Comparison of ENCODE assay signal across 17 cellular contexts in genomic region chr7:82700739-82701138, GRCh38.
A peak's percentile ranks its signal among the peaks of the same experiment; 100 is the strongest.
DNase-seq lines count a peak whose midpoint lies in the region; ATAC-seq and TF ChIP-seq lines count a peak whose summit lies in the region.
"Had no signal": no experiment of that assay in that cellular context is flagged by ENCODE, and none has a peak within 500 bp of the region (broad histone marks: within the 10 kb centered on the region; RNA-seq: fewer than 3 reads in every experiment).

No MANE protein-coding gene starts in this region.

- intact Hi-C loops in activated CD8-positive, alpha-beta T cell treated with anti-CD3 and anti-CD28 coated beads for 36 hours (cut with micrococcal nuclease) = no loop called here

- no peak for ATAC-seq in activated CD8-positive, alpha-beta T cell treated with anti-CD3 and anti-CD28 coated beads for 36 hours
- ATAC-seq: activated T-helper 17 cell treated with anti-CD3 and anti-CD28 coated beads, Interleukin-2, amount 50 U/mL, for 72 hours; effector memory CD8-positive, alpha-beta T cell; sciatic nerve had no signal

- no peaks in the 10 kb centered on the region for H3K4me1 Mint-ChIP-seq in activated CD8-positive, alpha-beta T cell treated with anti-CD3 and anti-CD28 coated beads for 36 hours (ENCODE audit: low read depth)
- H3K4me1 Mint-ChIP-seq: activated T-helper 17 cell treated with anti-CD3 and anti-CD28 coated beads, Interleukin-2, amount 50 U/mL, for 72 hours had no signal

- peaks cover 35% of the 10 kb centered on the region for H3K4me1 ChIP-seq in BE2C
- H3K4me1 ChIP-seq: adrenal gland had no signal

- H3K27ac Mint-ChIP-seq in activated CD8-positive, alpha-beta T cell treated with anti-CD3 and anti-CD28 coated beads for 36 hours = no peak overlapping the region
- H3K27ac Mint-ChIP-seq: activated T-helper 17 cell treated with anti-CD3 and anti-CD28 coated beads, Interleukin-2, amount 50 U/mL, for 72 hours; effector memory CD8-positive, alpha-beta T cell had no signal

- CTCF ChIA-PET in activated CD8-positive, alpha-beta T cell treated with anti-CD3 and anti-CD28 coated beads for 36 hours (lab: Charles Lee) = interaction anchor here (1.4 kb wide), 1 partner anchor 32 kb away, joined by 3 read pairs; no protein-coding TSS in a partner anchor

- no peaks in the 10 kb centered on the region for H3K9me3 ChIP-seq in BE2C

- H3K27me3 Mint-ChIP-seq in activated CD8-positive, alpha-beta T cell treated with anti-CD3 and anti-CD28 coated beads for 36 hours = no peaks in the 10 kb centered on the region
- H3K27me3 Mint-ChIP-seq: activated T-helper 17 cell treated with anti-CD3 and anti-CD28 coated beads, Interleukin-2, amount 50 U/mL, for 72 hours; effector memory CD8-positive, alpha-beta T cell had no signal

- no peak overlapping the region for H3K4me3 ChIP-seq in BE2C (ENCODE audit: low read depth, low read length)
- H3K4me3 ChIP-seq: adrenal gland, MG63 had no signal

- POLR2A ChIA-PET in activated CD8-positive, alpha-beta T cell treated with anti-CD3 and anti-CD28 coated beads for 36 hours (lab: Charles Lee) = no interaction called here

- no peaks in the 10 kb centered on the region for H3K36me3 Mint-ChIP-seq in activated CD8-positive, alpha-beta T cell treated with anti-CD3 and anti-CD28 coated beads for 36 hours (ENCODE audit: low read depth)

- H3K36me3 ChIP-seq in BE2C = no peaks in the 10 kb centered on the region
- H3K36me3 ChIP-seq: adrenal gland, MG63 had no signal

- in situ Hi-C loops in G401 (cut with HindIII; ENCODE audit: low sequenced_read_pairs) = no loop called here

- H3K4me3 Mint-ChIP-seq in activated CD8-positive, alpha-beta T cell treated with anti-CD3 and anti-CD28 coated beads for 36 hours = no peak overlapping the region
- H3K4me3 Mint-ChIP-seq: activated T-helper 17 cell treated with anti-CD3 and anti-CD28 coated beads, Interleukin-2, amount 50 U/mL, for 72 hours; effector memory CD8-positive, alpha-beta T cell had no signal

- TF ChIP-seq CTCF in BE2C (IDR thresholded peaks at IDR 0.05; ENCODE audit: low read depth, low read length) = no peak
- TF ChIP-seq CTCF in activated CD8-positive, alpha-beta T cell treated with anti-CD3 and anti-CD28 coated beads for 36 hours (IDR thresholded peaks at IDR 0.05) = no peak

- DNase-seq in BE2C = peak; percentile 43
- peak; percentile 36 for DNase-seq in G401 (ENCODE audit: low spot score)
- DNase-seq in NCI-H446 treated with DMSO at 0.1 percent for 48 hours (lab: John Stamatoyannopoulos, UW) = peak; percentile 54
- DNase-seq in fibroblast of gingiva (ENCODE audit: low read depth) = peak; percentile 10
- no peak for DNase-seq in activated CD4-positive, alpha-beta T cell treated with anti-CD3 and anti-CD28 coated beads, Interleukin-2, amount 50 U/mL, for 1 hour
- no peak for DNase-seq in activated CD8-positive, alpha-beta T cell treated with anti-CD3 and anti-CD28 coated beads for 36 hours
- no peak for DNase-seq in medulla oblongata (ENCODE audit: extremely low spot score)
- DNase-seq: adrenal gland; central memory CD4-positive, alpha-beta T cell; effector memory CD8-positive, alpha-beta T cell; MG63; NCI-H526; occipital lobe; stimulated activated CD4-positive, alpha-beta T cell treated with anti-CD3 and anti-CD28 coated beads, Interleukin-2, amount 100 ng/mL, for 48 hours; T-helper 1 cell had no signal

- no peaks in the 10 kb centered on the region for H3K9me3 Mint-ChIP-seq in activated CD8-positive, alpha-beta T cell treated with anti-CD3 and anti-CD28 coated beads for 36 hours

- H3K27me3 ChIP-seq in BE2C = no peaks in the 10 kb centered on the region
- H3K27me3 ChIP-seq: adrenal gland, MG63 had no signal

Comparison
In these comparisons a context has a peak if more than half of its experiments do, and no peak if none do; other contexts are left out.
1. DNase-seq: peak in BE2C (single experiment), G401 (single experiment), NCI-H446 treated with DMSO at 0.1 percent for 48 hours (single experiment) and fibroblast of gingiva (single experiment); none in activated CD4-positive, alpha-beta T cell treated with anti-CD3 and anti-CD28 coated beads, Interleukin-2, amount 50 U/mL, for 1 hour (single experiment), activated CD8-positive, alpha-beta T cell treated with anti-CD3 and anti-CD28 coated beads for 36 hours (single experiment) and medulla oblongata (single experiment).